12 cellular contexts compared by ENCODE assay signal in genomic region chr3:16334909-16335308, GRCh38.
DNase-seq lines count a peak whose midpoint lies in the region; ATAC-seq and TF ChIP-seq lines count a peak whose summit lies in the region.
"Had no signal": no experiment of that assay in that cellular context is flagged by ENCODE, and none has a peak within 500 bp of the region (broad histone marks: within the 10 kb centered on the region; RNA-seq: fewer than 3 reads in every experiment).

No MANE protein-coding gene starts in this region.

- CTCF ChIA-PET in activated CD4-positive, alpha-beta T cell treated with anti-CD3 and anti-CD28 coated beads for 36 hours (lab: Charles Lee) = no interaction called here

- peaks cover 53% of the 10 kb centered on the region for H3K4me1 Mint-ChIP-seq in activated CD4-positive, alpha-beta T cell treated with anti-CD3 and anti-CD28 coated beads for 36 hours
- H3K4me1 Mint-ChIP-seq in endothelial cell (ENCODE audit: unreplicated experiment) = peaks cover 5% of the 10 kb centered on the region

- POLR2A ChIA-PET in activated CD4-positive, alpha-beta T cell treated with anti-CD3 and anti-CD28 coated beads for 36 hours (lab: Charles Lee) = no interaction called here

- no peak overlapping the region for H3K4me3 Mint-ChIP-seq in activated CD4-positive, alpha-beta T cell treated with anti-CD3 and anti-CD28 coated beads for 36 hours
- peak overlapping the region; percentile 14 for H3K4me3 Mint-ChIP-seq in endothelial cell (ENCODE audit: unreplicated experiment)

- intact Hi-C loops in activated CD4-positive, alpha-beta T cell treated with anti-CD3 and anti-CD28 coated beads for 36 hours (cut with DNase I, micrococcal nuclease) = no loop called here

- H3K27ac Mint-ChIP-seq in activated CD4-positive, alpha-beta T cell treated with anti-CD3 and anti-CD28 coated beads for 36 hours = peak overlapping the region; percentile 86
- no peak overlapping the region for H3K27ac Mint-ChIP-seq in endothelial cell (ENCODE audit: unreplicated experiment)

- TF ChIP-seq CTCF in endothelial cell (IDR thresholded peaks at IDR 0.05; ENCODE audit: unreplicated experiment) (no peak), retinal pigment epithelial cell (conservative IDR thresholded peaks at IDR 0.05; ENCODE audit: low read depth, low read length) (no peak)

- ATAC-seq in activated CD4-positive, alpha-beta T cell treated with anti-CD3 and anti-CD28 coated beads for 36 hours = no peak
- ATAC-seq in HG03196 (IDR thresholded peaks at IDR 0.05; ENCODE audit: unreplicated experiment) = no peak
- ATAC-seq: lower lobe of right lung had no signal

- H3K4me3 ChIP-seq in retinal pigment epithelial cell (ENCODE audit: low read length) (no peak overlapping the region), H7 (ENCODE audit: insufficient read depth, low read depth, low read length) (no peak overlapping the region)
- H3K4me3 ChIP-seq: lower lobe of right lung had no signal

- H3K27me3 ChIP-seq in H7 (ENCODE audit: control insufficient read depth, insufficient read depth, low read length) = no peaks in the 10 kb centered on the region

- no peaks in the 10 kb centered on the region for H3K27me3 Mint-ChIP-seq in activated CD4-positive, alpha-beta T cell treated with anti-CD3 and anti-CD28 coated beads for 36 hours
- peaks cover 7% of the 10 kb centered on the region for H3K27me3 Mint-ChIP-seq in endothelial cell (ENCODE audit: unreplicated experiment)

- H3K36me3 ChIP-seq in H7 (replicated peaks; ENCODE audit: control insufficient read depth, insufficient read depth, low read length) = peaks cover 2% of the 10 kb centered on the region

- peaks cover 61% of the 10 kb centered on the region for H3K36me3 Mint-ChIP-seq in activated CD4-positive, alpha-beta T cell treated with anti-CD3 and anti-CD28 coated beads for 36 hours (ENCODE audit: low read depth)
- H3K36me3 Mint-ChIP-seq in endothelial cell (ENCODE audit: low read depth, unreplicated experiment) = peaks cover 55% of the 10 kb centered on the region

- H3K9me3 Mint-ChIP-seq in activated CD4-positive, alpha-beta T cell treated with anti-CD3 and anti-CD28 coated beads for 36 hours (ENCODE audit: low read depth) = peaks cover 21% of the 10 kb centered on the region
- H3K9me3 Mint-ChIP-seq in endothelial cell (ENCODE audit: unreplicated experiment) = peaks cover 14% of the 10 kb centered on the region

- no peak for DNase-seq in activated CD4-positive, alpha-beta T cell treated with anti-CD3 and anti-CD28 coated beads for 36 hours
- DNase-seq in activated CD4-positive, alpha-beta T cell treated with anti-CD3 and anti-CD28 coated beads for 1 hour = no peak
- peak; percentile 22 for DNase-seq in M059J (ENCODE audit: low read depth)
- DNase-seq in endothelial cell (ENCODE audit: low spot score) = no peak
- DNase-seq in retinal pigment epithelial cell (ENCODE audit: low read depth) = peak; percentile 87
- no peak for DNase-seq in H7
- DNase-seq in cerebellar cortex (ENCODE audit: low spot score) = no peak
- DNase-seq: activated CD4-positive, CD25-positive, alpha-beta regulatory T cell; cerebellar nuclear complex; erythroblast; lower lobe of right lung had no signal

Comparison
In these comparisons a context has a peak if more than half of its experiments do, and no peak if none do; other contexts are left out.
1. DNase-seq: peak in M059J (single experiment) and retinal pigment epithelial cell (single experiment); none in activated CD4-positive, alpha-beta T cell treated with anti-CD3 and anti-CD28 coated beads for 36 hours (single experiment), activated CD4-positive, alpha-beta T cell treated with anti-CD3 and anti-CD28 coated beads for 1 hour (single experiment), endothelial cell (single experiment), H7 (single experiment) and cerebellar cortex (single experiment).